In genomic region chr2:172408143-172408766, GRCh38 we compare ENCODE assay signal across 15 cellular contexts. TPM values are rescaled to one million over a fixed set of nuclear protein-coding genes. Genes with fewer than 3 reads are reported as not detected.
DNase-seq lines count a peak whose midpoint lies in the region; TF ChIP-seq lines count a peak whose summit lies in the region.
"Had no signal": no experiment of that assay in that cellular context is flagged by ENCODE, and none has a peak within 500 bp of the region (broad histone marks: within the 10 kb centered on the region; RNA-seq: fewer than 3 reads in every experiment).

No MANE protein-coding gene starts in this region.

- in situ Hi-C loops in transverse colon (cut with MboI; ENCODE audit: low pct_ligation_motif_present in 1 of 4, low pct_unique_long_range_greater_than_20kb in 1 of 4, low sequenced_read_pairs in 3 of 4) = no loop called here

- 46 to 48% methylated on average over 2 to 4 of the region's 4 CpGs for WGBS in transverse colon (ENCODE audit: low coverage in 1 of 2), 2 donors

- no peak overlapping the region for H3K4me3 ChIP-seq in transverse colon
- H3K4me3 ChIP-seq: GM12878 had no signal

- no peak for TF ChIP-seq CTCF in transverse colon (IDR thresholded peaks at IDR 0.05)

- intact Hi-C loops in transverse colon (cut with DNase I; ENCODE audit: low total_unique reads) = no loop called here

- no peaks in the 10 kb centered on the region for H3K9me3 ChIP-seq in transverse colon
- H3K9me3 ChIP-seq: Caco-2, neutrophil had no signal

- H3K27ac ChIP-seq in transverse colon = peak overlapping the region in 3 of 4 donors; percentile 15 to 19 (median 18)
- H3K27ac ChIP-seq: neutrophil had no signal

- no peak for TF ChIP-seq EP300 in transverse colon (IDR thresholded peaks at IDR 0.05; ENCODE audit: low read depth)

- no peaks in the 10 kb centered on the region for H3K27me3 ChIP-seq in transverse colon
- H3K27me3 ChIP-seq: neutrophil had no signal

- H3K36me3 ChIP-seq in transverse colon = no peaks in the 10 kb centered on the region
- H3K36me3 ChIP-seq: neutrophil had no signal

- DNase-seq in NCI-H1105 (lab: John Stamatoyannopoulos, UW) = peak; percentile 93
- peak; percentile 93 for DNase-seq in NCI-H345 (lab: John Stamatoyannopoulos, UW)
- DNase-seq in cerebellum (ENCODE audit: low spot score) = peak; percentile 28
- DNase-seq in transverse colon = no peak
- DNase-seq in T-helper 9 cell = no peak
- no peak for DNase-seq in globus pallidus (ENCODE audit: low spot score)
- DNase-seq in central memory CD4-positive, alpha-beta T cell = no peak
- DNase-seq: activated CD4-positive, alpha-beta memory T cell treated with anti-CD3 and anti-CD28 coated beads, Interleukin-2, amount 10 ng/mL, durations not matched to agents 7 days and 5 days; activated naive CD4-positive, alpha-beta T cell treated with anti-CD3 and anti-CD28 coated beads for 36 hours; Caco-2; IMR-90; stimulated activated CD4-positive, alpha-beta T cell treated with anti-CD3 and anti-CD28 coated beads, Interleukin-15, amount 100 ng/mL, for 24 hours; T-helper 1 cell had no signal

- TF ChIP-seq POLR2A in transverse colon (IDR thresholded peaks at IDR 0.05) = no peak

- H3K4me1 ChIP-seq in transverse colon = peaks cover 0 to 15% (median 9%) of the 10 kb centered on the region in 4 donors
- H3K4me1 ChIP-seq: Caco-2 had no signal

RNA-seq across cellular contexts. Expression of gene ITGA6, which starts 19.1 kb away (rescaled TPM):
- total RNA-seq in cerebellum (30.9 TPM), transverse colon (100 to 1,000 TPM in 3 of 4 donors, 10 to 100 TPM in 1; 80.4 to 267 (median 207) TPM)

Comparison
In these comparisons a context has a peak if more than half of its experiments do, and no peak if none do; other contexts are left out.
1. DNase-seq: peak in NCI-H1105 (single experiment), NCI-H345 (single experiment) and cerebellum (single experiment); none in transverse colon (single experiment), T-helper 9 cell (single experiment), globus pallidus (single experiment) and central memory CD4-positive, alpha-beta T cell (single experiment).